8 cellular contexts compared by ENCODE assay signal in the genomic region with DNA sequence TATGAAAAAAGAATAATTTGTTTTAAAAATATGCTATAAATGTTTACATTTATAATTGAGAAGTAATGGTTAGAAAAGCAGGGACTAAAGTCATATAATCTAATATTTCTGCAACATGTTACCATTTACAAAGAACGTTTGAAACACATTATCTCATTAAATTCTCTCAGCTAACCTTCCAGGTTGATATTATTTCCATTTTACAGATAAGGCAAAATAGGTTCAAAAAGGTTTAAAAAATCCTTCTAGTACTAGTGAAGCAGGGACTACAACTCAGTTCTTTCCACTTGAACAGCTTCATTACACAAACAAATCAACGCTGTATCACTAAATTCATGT. TPM values are rescaled to one million over a fixed set of nuclear protein-coding genes. Genes with fewer than 3 reads are reported as not detected.
DNase-seq lines count a peak whose midpoint lies in the region; ATAC-seq, FAIRE-seq and TF ChIP-seq lines count a peak whose summit lies in the region.

No MANE protein-coding gene starts in this region.

- no peaks in the 10 kb centered on the region for H3K9me3 ChIP-seq in SJSA1 (replicated peaks)

- ATAC-seq in GM18519 (IDR thresholded peaks at IDR 0.05; ENCODE audit: low FRiP score, unreplicated experiment) (no peak), HG02588 (IDR thresholded peaks at IDR 0.05; ENCODE audit: unreplicated experiment) (no peak)

- 0 out of 2 replicates have a peak, but pooled peaks cover 3% of the 10 kb centered on the region for H3K27me3 ChIP-seq in SJSA1 (replicated peaks)

- H3K4me3 ChIP-seq in SJSA1 (peak overlapping the region; percentile 53), fibroblast of pulmonary artery (replicated peaks; ENCODE audit: low read depth, low read length) (peak overlapping the region; percentile 67)

- no peak overlapping the region; the same call in 1 of the 2 replicates for H3K27ac ChIP-seq in SJSA1

- no peaks in the 10 kb centered on the region for H3K4me1 ChIP-seq in SJSA1 (replicated peaks)

- TF ChIP-seq CTCF in fibroblast of pulmonary artery (IDR thresholded peaks at IDR 0.05; ENCODE audit: low read length, missing control alignments): no peak

- DNase-seq in SJSA1 (ENCODE audit: low read depth in 1 of 2, low spot score in 2 of 2): no peak
- DNase-seq in fibroblast of pulmonary artery (ENCODE audit: low read depth): no peak
- DNase-seq in renal cortical epithelial cell (ENCODE audit: low read depth): peak; percentile 13
- no peak for DNase-seq in NCI-H2029 treated with DMSO at 0.1 percent for 48 hours (lab: John Stamatoyannopoulos, UW)
- DNase-seq in NCI-H2171 (lab: John Stamatoyannopoulos, UW): no peak

- H3K36me3 ChIP-seq in SJSA1: peaks cover 3% of the 10 kb centered on the region; the same call in 1 of the 2 replicates

- peak; percentile 75 for FAIRE-seq in G401.6 (lab: Jason Lieb, UNC)

RNA-seq across cellular contexts. Expression of a gene that starts 0.9 kb away (rescaled TPM):
- 25.2 and 30.4 TPM in 2 replicates for total RNA-seq in SJSA1 (2014; rRNA removed; shearing (Covaris generic))
- 22.7 and 40.1 TPM in 2 replicates for total RNA-seq in renal cortical epithelial cell

RNA-seq across cellular contexts. Expression of a gene that starts 11.4 kb away (rescaled TPM):
- 32.7 and 33.4 TPM in 2 replicates for total RNA-seq in SJSA1 (2014; rRNA removed; shearing (Covaris generic))
- total RNA-seq in renal cortical epithelial cell: 30.6 and 50.4 TPM in 2 replicates
